In genomic region chr16:29818082-29818481, GRCh38 we compare ENCODE assay signal across 1 cellular context.
TF ChIP-seq lines count a peak whose summit lies in the region.

No MANE protein-coding gene starts in this region.

TF ChIP-seq in HCT116, 20 proteins besides CTCF, POLR2A, EP300 and RAD21:
- no peak for TF ChIP-seq JUND (IDR thresholded peaks at IDR 0.05)
- no peak for TF ChIP-seq ELF1 (IDR thresholded peaks at IDR 0.05; ENCODE audit: borderline replicate concordance, low read depth)
- no peak for TF ChIP-seq TCF7L2 (IDR thresholded peaks at IDR 0.05; ENCODE audit: borderline replicate concordance, extremely low read depth, insufficient read depth, insufficient read length)
- no peak for TF ChIP-seq SP1 (IDR thresholded peaks at IDR 0.05; ENCODE audit: low read depth)
TF ChIP-seq in HCT116: peak in this region for 0.
